1 cellular context compared by ENCODE assay signal in genomic region chr11:35190804-35191348, GRCh38.
TF ChIP-seq lines count a peak whose summit lies in the region.

No MANE protein-coding gene starts in this region.

TF ChIP-seq in GM23338, 12 proteins besides CTCF, POLR2A, EP300 and RAD21 (continued from another document):
- TF ChIP-seq REST (IDR thresholded peaks at IDR 0.05; ENCODE audit: unreplicated experiment) = no peak
- no peak for TF ChIP-seq ZNF462 (CRISPR knock-in tag; IDR thresholded peaks at IDR 0.05)
